ENCODE assay signal across 1 cellular context in the genomic region with DNA sequence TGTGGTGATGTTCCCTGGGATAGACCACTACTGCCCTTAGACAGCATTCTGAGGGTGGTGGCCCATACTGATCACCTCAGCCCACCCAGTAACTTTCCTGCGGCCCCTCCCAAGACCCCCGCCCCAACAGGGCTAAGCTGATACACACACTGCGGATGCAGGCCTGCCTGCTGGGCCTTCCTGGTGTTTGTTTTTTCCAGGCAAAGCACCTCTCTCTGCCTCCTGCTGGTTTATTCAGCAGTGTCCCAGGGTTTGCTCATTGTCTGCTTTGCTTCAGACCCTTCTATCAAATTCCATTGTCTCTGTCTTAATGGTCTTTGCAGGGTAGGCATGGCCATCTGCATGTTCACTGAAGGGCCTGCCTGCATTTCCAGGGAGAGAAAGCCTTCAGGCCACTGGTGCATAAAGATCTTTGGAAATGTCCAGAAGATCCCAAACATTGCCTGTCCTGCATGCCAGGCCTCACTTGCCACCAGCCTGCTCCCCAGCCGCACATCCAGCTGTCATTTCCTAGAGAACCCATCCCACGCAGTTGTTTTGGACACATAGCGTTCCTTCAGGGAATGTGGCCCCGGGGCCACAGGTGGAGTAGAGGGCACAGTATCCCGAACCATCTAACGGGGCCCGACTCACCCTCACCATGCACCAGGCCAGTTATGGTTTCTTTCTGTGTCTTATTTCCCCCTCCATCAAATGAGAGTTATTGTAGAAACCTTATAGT.
TF ChIP-seq lines count a peak whose summit lies in the region.

No MANE protein-coding gene starts in this region.

TF ChIP-seq in WTC11, 78 proteins besides CTCF, POLR2A, EP300 and RAD21 (continued from another document and continues in another):
- TF ChIP-seq, protein P1, sequence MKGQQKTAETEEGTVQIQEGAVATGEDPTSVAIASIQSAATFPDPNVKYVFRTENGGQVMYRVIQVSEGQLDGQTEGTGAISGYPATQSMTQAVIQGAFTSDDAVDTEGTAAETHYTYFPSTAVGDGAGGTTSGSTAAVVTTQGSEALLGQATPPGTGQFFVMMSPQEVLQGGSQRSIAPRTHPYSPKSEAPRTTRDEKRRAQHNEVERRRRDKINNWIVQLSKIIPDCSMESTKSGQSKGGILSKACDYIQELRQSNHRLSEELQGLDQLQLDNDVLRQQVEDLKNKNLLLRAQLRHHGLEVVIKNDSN (CRISPR knock-in tag; IDR thresholded peaks at IDR 0.05), result no peak
- TF ChIP-seq MXD4 (CRISPR knock-in tag; IDR thresholded peaks at IDR 0.05; ENCODE audit: borderline replicate concordance), result no peak
- TF ChIP-seq, protein P2, sequence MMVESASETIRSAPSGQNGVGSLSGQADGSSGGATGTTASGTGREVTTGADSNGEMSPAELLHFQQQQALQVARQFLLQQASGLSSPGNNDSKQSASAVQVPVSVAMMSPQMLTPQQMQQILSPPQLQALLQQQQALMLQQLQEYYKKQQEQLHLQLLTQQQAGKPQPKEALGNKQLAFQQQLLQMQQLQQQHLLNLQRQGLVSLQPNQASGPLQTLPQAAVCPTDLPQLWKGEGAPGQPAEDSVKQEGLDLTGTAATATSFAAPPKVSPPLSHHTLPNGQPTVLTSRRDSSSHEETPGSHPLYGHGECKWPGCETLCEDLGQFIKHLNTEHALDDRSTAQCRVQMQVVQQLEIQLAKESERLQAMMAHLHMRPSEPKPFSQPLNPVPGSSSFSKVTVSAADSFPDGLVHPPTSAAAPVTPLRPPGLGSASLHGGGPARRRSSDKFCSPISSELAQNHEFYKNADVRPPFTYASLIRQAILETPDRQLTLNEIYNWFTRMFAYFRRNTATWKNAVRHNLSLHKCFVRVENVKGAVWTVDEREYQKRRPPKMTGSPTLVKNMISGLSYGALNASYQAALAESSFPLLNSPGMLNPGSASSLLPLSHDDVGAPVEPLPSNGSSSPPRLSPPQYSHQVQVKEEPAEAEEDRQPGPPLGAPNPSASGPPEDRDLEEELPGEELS (CRISPR knock-in tag; IDR thresholded peaks at IDR 0.05), result peak; percentile 81; the same call in 1 of the 2 replicates
- TF ChIP-seq, protein P3, sequence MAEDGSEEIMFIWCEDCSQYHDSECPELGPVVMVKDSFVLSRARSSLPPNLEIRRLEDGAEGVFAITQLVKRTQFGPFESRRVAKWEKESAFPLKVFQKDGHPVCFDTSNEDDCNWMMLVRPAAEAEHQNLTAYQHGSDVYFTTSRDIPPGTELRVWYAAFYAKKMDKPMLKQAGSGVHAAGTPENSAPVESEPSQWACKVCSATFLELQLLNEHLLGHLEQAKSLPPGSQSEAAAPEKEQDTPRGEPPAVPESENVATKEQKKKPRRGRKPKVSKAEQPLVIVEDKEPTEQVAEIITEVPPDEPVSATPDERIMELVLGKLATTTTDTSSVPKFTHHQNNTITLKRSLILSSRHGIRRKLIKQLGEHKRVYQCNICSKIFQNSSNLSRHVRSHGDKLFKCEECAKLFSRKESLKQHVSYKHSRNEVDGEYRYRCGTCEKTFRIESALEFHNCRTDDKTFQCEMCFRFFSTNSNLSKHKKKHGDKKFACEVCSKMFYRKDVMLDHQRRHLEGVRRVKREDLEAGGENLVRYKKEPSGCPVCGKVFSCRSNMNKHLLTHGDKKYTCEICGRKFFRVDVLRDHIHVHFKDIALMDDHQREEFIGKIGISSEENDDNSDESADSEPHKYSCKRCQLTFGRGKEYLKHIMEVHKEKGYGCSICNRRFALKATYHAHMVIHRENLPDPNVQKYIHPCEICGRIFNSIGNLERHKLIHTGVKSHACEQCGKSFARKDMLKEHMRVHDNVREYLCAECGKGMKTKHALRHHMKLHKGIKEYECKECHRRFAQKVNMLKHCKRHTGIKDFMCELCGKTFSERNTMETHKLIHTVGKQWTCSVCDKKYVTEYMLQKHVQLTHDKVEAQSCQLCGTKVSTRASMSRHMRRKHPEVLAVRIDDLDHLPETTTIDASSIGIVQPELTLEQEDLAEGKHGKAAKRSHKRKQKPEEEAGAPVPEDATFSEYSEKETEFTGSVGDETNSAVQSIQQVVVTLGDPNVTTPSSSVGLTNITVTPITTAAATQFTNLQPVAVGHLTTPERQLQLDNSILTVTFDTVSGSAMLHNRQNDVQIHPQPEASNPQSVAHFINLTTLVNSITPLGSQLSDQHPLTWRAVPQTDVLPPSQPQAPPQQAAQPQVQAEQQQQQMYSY (CRISPR knock-in tag; IDR thresholded peaks at IDR 0.05), result no peak
- TF ChIP-seq NFE2L1 (CRISPR knock-in tag; IDR thresholded peaks at IDR 0.05), result no peak
- TF ChIP-seq, protein P4, sequence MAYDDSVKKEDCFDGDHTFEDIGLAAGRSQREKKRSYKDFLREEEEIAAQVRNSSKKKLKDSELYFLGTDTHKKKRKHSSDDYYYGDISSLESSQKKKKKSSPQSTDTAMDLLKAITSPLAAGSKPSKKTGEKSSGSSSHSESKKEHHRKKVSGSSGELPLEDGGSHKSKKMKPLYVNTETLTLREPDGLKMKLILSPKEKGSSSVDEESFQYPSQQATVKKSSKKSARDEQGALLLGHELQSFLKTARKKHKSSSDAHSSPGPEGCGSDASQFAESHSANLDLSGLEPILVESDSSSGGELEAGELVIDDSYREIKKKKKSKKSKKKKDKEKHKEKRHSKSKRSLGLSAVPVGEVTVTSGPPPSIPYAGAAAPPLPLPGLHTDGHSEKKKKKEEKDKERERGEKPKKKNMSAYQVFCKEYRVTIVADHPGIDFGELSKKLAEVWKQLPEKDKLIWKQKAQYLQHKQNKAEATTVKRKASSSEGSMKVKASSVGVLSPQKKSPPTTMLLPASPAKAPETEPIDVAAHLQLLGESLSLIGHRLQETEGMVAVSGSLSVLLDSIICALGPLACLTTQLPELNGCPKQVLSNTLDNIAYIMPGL (CRISPR knock-in tag; IDR thresholded peaks at IDR 0.05), result no peak
- peak; percentile 63; the same call in 1 of the 2 replicates for TF ChIP-seq ETV6 (CRISPR knock-in tag; IDR thresholded peaks at IDR 0.05)
- TF ChIP-seq GTF2I (CRISPR knock-in tag; conservative IDR thresholded peaks at IDR 0.05), result no peak
- TF ChIP-seq CREM (CRISPR knock-in tag; IDR thresholded peaks at IDR 0.05), result no peak
- TF ChIP-seq ZNF317 (CRISPR knock-in tag; IDR thresholded peaks at IDR 0.05; ENCODE audit: borderline replicate concordance, low read depth), result no peak
- no peak for TF ChIP-seq E2F5 (CRISPR knock-in tag; IDR thresholded peaks at IDR 0.05)
- TF ChIP-seq ZNF512 (CRISPR knock-in tag; IDR thresholded peaks at IDR 0.05; ENCODE audit: borderline replicate concordance), result no peak
- TF ChIP-seq ESRRA (CRISPR knock-in tag; IDR thresholded peaks at IDR 0.05; ENCODE audit: borderline replicate concordance), result no peak
- TF ChIP-seq ZSCAN18 (CRISPR knock-in tag; IDR thresholded peaks at IDR 0.05), result no peak
- TF ChIP-seq RELA (CRISPR knock-in tag; IDR thresholded peaks at IDR 0.05; ENCODE audit: borderline replicate concordance), result no peak
- TF ChIP-seq, protein P5, sequence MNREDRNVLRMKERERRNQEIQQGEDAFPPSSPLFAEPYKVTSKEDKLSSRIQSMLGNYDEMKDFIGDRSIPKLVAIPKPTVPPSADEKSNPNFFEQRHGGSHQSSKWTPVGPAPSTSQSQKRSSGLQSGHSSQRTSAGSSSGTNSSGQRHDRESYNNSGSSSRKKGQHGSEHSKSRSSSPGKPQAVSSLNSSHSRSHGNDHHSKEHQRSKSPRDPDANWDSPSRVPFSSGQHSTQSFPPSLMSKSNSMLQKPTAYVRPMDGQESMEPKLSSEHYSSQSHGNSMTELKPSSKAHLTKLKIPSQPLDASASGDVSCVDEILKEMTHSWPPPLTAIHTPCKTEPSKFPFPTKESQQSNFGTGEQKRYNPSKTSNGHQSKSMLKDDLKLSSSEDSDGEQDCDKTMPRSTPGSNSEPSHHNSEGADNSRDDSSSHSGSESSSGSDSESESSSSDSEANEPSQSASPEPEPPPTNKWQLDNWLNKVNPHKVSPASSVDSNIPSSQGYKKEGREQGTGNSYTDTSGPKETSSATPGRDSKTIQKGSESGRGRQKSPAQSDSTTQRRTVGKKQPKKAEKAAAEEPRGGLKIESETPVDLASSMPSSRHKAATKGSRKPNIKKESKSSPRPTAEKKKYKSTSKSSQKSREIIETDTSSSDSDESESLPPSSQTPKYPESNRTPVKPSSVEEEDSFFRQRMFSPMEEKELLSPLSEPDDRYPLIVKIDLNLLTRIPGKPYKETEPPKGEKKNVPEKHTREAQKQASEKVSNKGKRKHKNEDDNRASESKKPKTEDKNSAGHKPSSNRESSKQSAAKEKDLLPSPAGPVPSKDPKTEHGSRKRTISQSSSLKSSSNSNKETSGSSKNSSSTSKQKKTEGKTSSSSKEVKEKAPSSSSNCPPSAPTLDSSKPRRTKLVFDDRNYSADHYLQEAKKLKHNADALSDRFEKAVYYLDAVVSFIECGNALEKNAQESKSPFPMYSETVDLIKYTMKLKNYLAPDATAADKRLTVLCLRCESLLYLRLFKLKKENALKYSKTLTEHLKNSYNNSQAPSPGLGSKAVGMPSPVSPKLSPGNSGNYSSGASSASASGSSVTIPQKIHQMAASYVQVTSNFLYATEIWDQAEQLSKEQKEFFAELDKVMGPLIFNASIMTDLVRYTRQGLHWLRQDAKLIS (CRISPR knock-in tag; IDR thresholded peaks at IDR 0.05; ENCODE audit: borderline replicate concordance), result no peak
- no peak for TF ChIP-seq GRHL2 (CRISPR knock-in tag; IDR thresholded peaks at IDR 0.05; ENCODE audit: insufficient replicate concordance, severe bottlenecking)
- no peak for TF ChIP-seq KAT7 (CRISPR knock-in tag; IDR thresholded peaks at IDR 0.05; ENCODE audit: borderline replicate concordance)
- 0 out of 2 replicates have a peak, but pooled peaks have one; percentile 17 for TF ChIP-seq ARID4B (CRISPR knock-in tag; IDR thresholded peaks at IDR 0.05; ENCODE audit: borderline replicate concordance)
- TF ChIP-seq FOXP1 (CRISPR knock-in tag; IDR thresholded peaks at IDR 0.05; ENCODE audit: borderline replicate concordance), result no peak
- no peak for TF ChIP-seq TP53 (CRISPR knock-in tag; IDR thresholded peaks at IDR 0.05)
- no peak for TF ChIP-seq ZNF138 (CRISPR knock-in tag; conservative IDR thresholded peaks at IDR 0.05)
- peak; percentile 74 for TF ChIP-seq SP1 (CRISPR knock-in tag; conservative IDR thresholded peaks at IDR 0.05)
- peak; percentile 57 for TF ChIP-seq FOXK1 (CRISPR knock-in tag; IDR thresholded peaks at IDR 0.05)
- TF ChIP-seq OVOL2 (CRISPR knock-in tag; IDR thresholded peaks at IDR 0.05; ENCODE audit: borderline replicate concordance), result no peak
- no peak for TF ChIP-seq ZNF396 (CRISPR knock-in tag; IDR thresholded peaks at IDR 0.05; ENCODE audit: borderline replicate concordance)
- no peak for TF ChIP-seq ZNF232 (CRISPR knock-in tag; IDR thresholded peaks at IDR 0.05)
- TF ChIP-seq SMAD3 (CRISPR knock-in tag; IDR thresholded peaks at IDR 0.05; ENCODE audit: borderline replicate concordance), result no peak
- TF ChIP-seq ZNF423 (CRISPR knock-in tag; IDR thresholded peaks at IDR 0.05), result peak; percentile 97
